In the genomic region with DNA sequence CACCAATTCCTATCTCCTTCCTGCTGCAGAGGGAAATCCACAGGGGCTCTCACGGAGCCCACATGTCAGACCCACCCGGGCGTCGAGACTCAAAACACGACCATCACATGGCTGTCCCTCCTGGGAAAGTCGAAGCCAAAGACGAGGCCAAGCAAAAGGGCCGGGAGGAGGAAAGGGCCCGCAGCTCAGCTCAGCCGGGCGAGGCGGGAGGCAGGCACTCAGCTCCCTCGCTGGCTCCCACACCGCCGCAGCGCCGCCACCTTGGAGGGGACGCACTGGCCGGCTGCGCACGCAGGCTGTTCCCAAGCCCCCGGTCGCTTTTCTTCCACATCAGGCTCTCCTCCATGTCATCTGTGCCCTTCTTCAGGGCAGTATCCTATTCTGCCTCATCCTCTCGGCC, we compare ENCODE assay signal across 8 cellular contexts.
"Had no signal": no experiment of that assay in that cellular context is flagged by ENCODE, and none has a peak within 500 bp of the region (broad histone marks: within the 10 kb centered on the region; RNA-seq: fewer than 3 reads in every experiment).

No MANE protein-coding gene starts in this region.

- H3K4me3 ChIP-seq: GM23248, K562 had no signal

- FAIRE-seq: H54, HTR-8/SVneo, K562 had no signal

- DNase-seq: GM23248, GOT3, H9, HCEC 1CT, IMR-90 had no signal

- ATAC-seq: K562 had no signal

- H3K27ac ChIP-seq: GM23248 had no signal

- H2AFZ ChIP-seq: GM23248 had no signal

- H3K9ac ChIP-seq: GM23248 had no signal
